22 cellular contexts compared by ENCODE assay signal in the genomic region with DNA sequence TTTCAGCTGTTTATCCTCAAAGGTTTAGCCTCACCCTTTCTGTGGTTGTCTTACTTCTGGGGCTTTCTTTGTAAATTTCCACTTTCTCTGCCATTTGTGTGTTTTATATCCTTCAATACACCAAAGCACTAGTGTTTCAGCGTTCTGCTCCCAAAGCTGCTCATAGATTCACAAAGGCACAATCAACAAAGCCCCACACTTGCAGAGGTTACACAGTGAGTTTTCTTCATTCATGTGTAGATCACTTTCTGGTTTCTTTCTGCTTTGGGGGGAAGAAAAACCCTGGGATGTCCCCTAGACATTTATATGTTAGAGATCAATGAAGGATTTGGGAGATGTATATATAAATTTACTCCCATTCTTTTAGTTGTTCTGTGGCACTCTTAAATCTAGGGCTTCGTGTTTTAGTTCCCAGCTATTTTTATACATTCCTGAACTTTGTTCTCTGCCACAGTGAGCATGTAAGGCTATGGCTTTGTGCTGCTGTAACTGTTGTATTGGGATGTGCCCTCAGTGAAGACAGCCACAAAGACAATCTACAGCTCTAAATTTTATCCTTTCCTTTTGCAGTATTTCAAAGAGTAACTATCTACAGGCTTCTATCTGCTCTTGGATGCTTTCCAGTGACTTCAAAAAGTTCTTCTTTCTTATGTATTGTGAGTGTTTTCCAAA.
A peak's percentile ranks its signal among the peaks of the same experiment; 100 is the strongest.
DNase-seq lines count a peak whose midpoint lies in the region; ATAC-seq and TF ChIP-seq lines count a peak whose summit lies in the region.
"Had no signal": no experiment of that assay in that cellular context is flagged by ENCODE, and none has a peak within 500 bp of the region (broad histone marks: within the 10 kb centered on the region; RNA-seq: fewer than 3 reads in every experiment).

No MANE protein-coding gene starts in this region.

- no peak overlapping the region for H3K23ac ChIP-seq in mesenchymal stem cell (ENCODE audit: low read length in 2 of 2)

- no peak overlapping the region for H2BK12ac ChIP-seq in mesenchymal stem cell (ENCODE audit: low read length in 2 of 2)

- H3K4me1 ChIP-seq in HCT116 (ENCODE audit: control insufficient read depth in 1 of 2, insufficient read depth in 2 of 2, low read length in 2 of 2) = no peaks in the 10 kb centered on the region
- H3K4me1 ChIP-seq in iPS-18a (ENCODE audit: control insufficient read depth, low read depth, low read length) = peaks cover 11% of the 10 kb centered on the region
- no peaks in the 10 kb centered on the region for H3K4me1 ChIP-seq in smooth muscle cell (ENCODE audit: low read depth)
- no peaks in the 10 kb centered on the region for H3K4me1 ChIP-seq in mesenchymal stem cell (ENCODE audit: control insufficient read depth, insufficient read depth, low read depth, low read length)
- H3K4me1 ChIP-seq: A549 had no signal

- no peak for DNase-seq in HCT116 (ENCODE audit: low read depth, low spot score)
- no peak for DNase-seq in WTC11 (ENCODE audit: low spot score)
- DNase-seq in smooth muscle cell (lab: John Stamatoyannopoulos, UW; ENCODE audit: unreplicated experiment) = no peak
- no peak for DNase-seq in NCI-H1105 (lab: John Stamatoyannopoulos, UW)
- no peak for DNase-seq in mesenchymal stem cell
- no peak for DNase-seq in NCI-H2227 (lab: John Stamatoyannopoulos, UW; ENCODE audit: unreplicated experiment)
- DNase-seq: CD4-positive, alpha-beta T cell; COR-L47; DMS79; HCEC 1CT; IMR-90; NCI-H1417; NCI-H1694 treated with DMSO at 0.1 percent for 48 hours; NCI-H2081 treated with DMSO at 0.1 percent for 48 hours; NCI-H2171 treated with DMSO at 0.1 percent for 48 hours; NCI-H446; NCI-H526 treated with DMSO at 0.1 percent for 48 hours; RPMI8226; SHP77 had no signal

- no peak for ATAC-seq in HCT116
- ATAC-seq in WTC11 = peak; percentile 81
- ATAC-seq: A549 had no signal

- H3K4me3 Mint-ChIP-seq in WTC11 = no peak overlapping the region
- H3K4me3 Mint-ChIP-seq: CD4-positive, alpha-beta T cell had no signal

- no peak for TF ChIP-seq POLR2A in HCT116 (IDR thresholded peaks at IDR 0.05; ENCODE audit: borderline replicate concordance, extremely low read depth, insufficient read depth, insufficient read length)

- H3K18ac ChIP-seq in mesenchymal stem cell (ENCODE audit: low read depth in 1 of 2, low read length in 2 of 2) = no peak overlapping the region

- H3K36me3 Mint-ChIP-seq in WTC11 = no peaks in the 10 kb centered on the region

- H3K4ac ChIP-seq in mesenchymal stem cell (ENCODE audit: low read depth in 1 of 2, low read length in 2 of 2) = no peak overlapping the region

- TF ChIP-seq RAD21 in HCT116 (IDR thresholded peaks at IDR 0.05; ENCODE audit: low read depth) = no peak

- intact Hi-C loops in HCT116 (cut with micrococcal nuclease) = no loop called here

- H4K91ac ChIP-seq in mesenchymal stem cell (ENCODE audit: low read length) = no peak overlapping the region

- WGBS in smooth muscle cell (ENCODE audit: low lambda C conversion rate) = 59% methylated on average over 2 of the region's 2 CpGs
- 73% methylated on average over 1 of the region's 2 CpGs for whole genome bisulfite sequencing in mesenchymal stem cell

- H2BK15ac ChIP-seq in mesenchymal stem cell (ENCODE audit: low read depth, poor library complexity, severe bottlenecking) = no peak overlapping the region

- no peaks in the 10 kb centered on the region for H3K36me3 ChIP-seq in HCT116 (ENCODE audit: control insufficient read depth in 1 of 2, insufficient read depth in 2 of 2, low read length in 2 of 2)
- no peaks in the 10 kb centered on the region for H3K36me3 ChIP-seq in iPS-18a (ENCODE audit: control insufficient read depth, low read depth, low read length)
- no peaks in the 10 kb centered on the region for H3K36me3 ChIP-seq in smooth muscle cell (ENCODE audit: low read depth)
- H3K36me3 ChIP-seq in mesenchymal stem cell (ENCODE audit: control insufficient read depth in 1 of 2, insufficient read depth in 2 of 2, low read depth in 1 of 2, low read length in 2 of 2) = no peaks in the 10 kb centered on the region

- H3K27ac ChIP-seq in HCT116 (ENCODE audit: low read depth, low read length) (no peak overlapping the region), iPS-18a (ENCODE audit: low read length) (peak overlapping the region; percentile 65), smooth muscle cell (ENCODE audit: low read depth) (no peak overlapping the region), mesenchymal stem cell (ENCODE audit: low read length, poor library complexity, severe bottlenecking) (no peak overlapping the region)
- H3K27ac ChIP-seq: A549, KMS-11 had no signal

- peak overlapping the region; percentile 63 for H3K27ac Mint-ChIP-seq in WTC11
- H3K27ac Mint-ChIP-seq: CD4-positive, alpha-beta T cell had no signal

- H3K4me1 Mint-ChIP-seq in WTC11 = peaks cover 13% of the 10 kb centered on the region

- H2BK5ac ChIP-seq in mesenchymal stem cell (ENCODE audit: low read depth, low read length, poor library complexity, severe bottlenecking) = no peak overlapping the region

- POLR2A ChIA-PET in HCT116 (lab: Charles Lee) (no interaction called here), WTC11 (lab: Charles Lee) (no interaction called here)

- no peak for TF ChIP-seq CTCF in HCT116 (IDR thresholded peaks at IDR 0.05 in 2 of 3, conservative IDR thresholded peaks at IDR 0.05 in 1 of 3; ENCODE audit: borderline replicate concordance in 1 of 3, insufficient read depth in 1 of 3, low read depth in 2 of 3, low read length in 2 of 3)
- no peak for TF ChIP-seq CTCF in WTC11 (IDR thresholded peaks at IDR 0.05)
- no peak for TF ChIP-seq CTCF in smooth muscle cell (IDR thresholded peaks at IDR 0.05; ENCODE audit: borderline replicate concordance, insufficient read depth, poor library complexity, severe bottlenecking)

- RAD21 ChIA-PET in HCT116 (lab: Charles Lee; ENCODE audit: low non-redundant PET in 1 of 2, low total read pairs in 2 of 2, uncharacterized antibody in 2 of 2, unreplicated experiment in 2 of 2) = no interaction called here

- H3K9ac ChIP-seq in HCT116 (ENCODE audit: low read length) = no peak overlapping the region
- no peak overlapping the region for H3K9ac ChIP-seq in iPS-18a (ENCODE audit: low read length)
- no peak overlapping the region for H3K9ac ChIP-seq in smooth muscle cell (ENCODE audit: low read depth)
- no peak overlapping the region for H3K9ac ChIP-seq in mesenchymal stem cell (ENCODE audit: low read length)
- H3K9ac ChIP-seq: KMS-11 had no signal

- H3K4me2 ChIP-seq in HCT116 (ENCODE audit: low read length) = no peak overlapping the region
- H3K4me2 ChIP-seq in smooth muscle cell = no peak overlapping the region
- H3K4me2 ChIP-seq in mesenchymal stem cell (ENCODE audit: low read length, poor library complexity, severe bottlenecking) = no peak overlapping the region
- H3K4me2 ChIP-seq: A549, KMS-11 had no signal

- no peaks in the 10 kb centered on the region for H3F3A ChIP-seq in smooth muscle cell (ENCODE audit: low read depth)

- H3K9me3 ChIP-seq in HCT116 (ENCODE audit: control insufficient read depth in 1 of 2, insufficient read depth in 1 of 2, low read depth in 1 of 2, low read length in 2 of 2) (no peaks in the 10 kb centered on the region), iPS-18a (ENCODE audit: control insufficient read depth, low read depth, low read length) (no peaks in the 10 kb centered on the region), smooth muscle cell (replicated peaks; ENCODE audit: low read depth) (no peaks in the 10 kb centered on the region), mesenchymal stem cell (ENCODE audit: control insufficient read depth, low read length) (peaks cover 5% of the 10 kb centered on the region)
- H3K9me3 ChIP-seq: A549 had no signal

- no peak overlapping the region for H2BK120ac ChIP-seq in mesenchymal stem cell (ENCODE audit: low read depth, low read length)

- H4K20me1 ChIP-seq in HCT116 (ENCODE audit: insufficient read depth) (no peaks in the 10 kb centered on the region), smooth muscle cell (ENCODE audit: low read depth) (no peaks in the 10 kb centered on the region)

- no TSS peak for BruUV-seq in HCT116 (replicated peaks; lab: Mats Ljungman, UMichigan)

- no peaks in the 10 kb centered on the region for H3K79me1 ChIP-seq in mesenchymal stem cell (replicated peaks; ENCODE audit: low read length, poor library complexity, severe bottlenecking)

- H3K79me2 ChIP-seq in HCT116 (ENCODE audit: insufficient read depth, low read length) (no peaks in the 10 kb centered on the region), smooth muscle cell (ENCODE audit: low read depth) (no peaks in the 10 kb centered on the region)

- no peaks in the 10 kb centered on the region for H3K27me3 Mint-ChIP-seq in WTC11 (ENCODE audit: low read depth)
- H3K27me3 Mint-ChIP-seq: CD4-positive, alpha-beta T cell had no signal

- H3K4me3 ChIP-seq in HCT116 (replicated peaks in 1 of 2; ENCODE audit: low read depth in 1 of 2, low read length in 2 of 2) = no peak overlapping the region
- no peak overlapping the region for H3K4me3 ChIP-seq in iPS-18a (ENCODE audit: low read length)
- no peak overlapping the region for H3K4me3 ChIP-seq in smooth muscle cell
- no peak overlapping the region for H3K4me3 ChIP-seq in mesenchymal stem cell (ENCODE audit: insufficient read depth in 1 of 2, low read depth in 1 of 2, low read length in 2 of 2)
- H3K4me3 ChIP-seq: A549 had no signal

- H2AFZ ChIP-seq in HCT116 (ENCODE audit: low read depth, low read length, poor library complexity, severe bottlenecking) (peak overlapping the region; percentile 62), smooth muscle cell (ENCODE audit: low read depth) (peak overlapping the region; percentile 1), mesenchymal stem cell (ENCODE audit: low read depth, low read length) (no peak overlapping the region)

- CTCF ChIA-PET in HCT116 (lab: Charles Lee) (no interaction called here), WTC11 (lab: Charles Lee) (no interaction called here)

- peaks cover under 1% of the 10 kb centered on the region for H3K9me3 Mint-ChIP-seq in WTC11

- H3K9me2 ChIP-seq in HCT116 (ENCODE audit: insufficient read depth) = no peaks in the 10 kb centered on the region

- no peak overlapping the region for H2AK5ac ChIP-seq in mesenchymal stem cell (ENCODE audit: low read length, severe bottlenecking)

- no peak overlapping the region for H4K8ac ChIP-seq in mesenchymal stem cell (ENCODE audit: low read length)

- no peak overlapping the region for H3K14ac ChIP-seq in mesenchymal stem cell (ENCODE audit: low read length in 2 of 2)

- H3K27me3 ChIP-seq in HCT116 (ENCODE audit: insufficient read depth, low read length) (no peaks in the 10 kb centered on the region), iPS-18a (ENCODE audit: control insufficient read depth, insufficient read depth, low read length) (no peaks in the 10 kb centered on the region), smooth muscle cell (ENCODE audit: low read depth) (no peaks in the 10 kb centered on the region), mesenchymal stem cell (ENCODE audit: control insufficient read depth in 1 of 2, insufficient read depth in 1 of 2, low read length in 2 of 2) (no peaks in the 10 kb centered on the region)

TF ChIP-seq in HCT116, 20 proteins besides CTCF, POLR2A, EP300 and RAD21:
- TF ChIP-seq ZNF274 (IDR thresholded peaks at IDR 0.05; ENCODE audit: low read depth, low read length) = no peak
TF ChIP-seq in HCT116: peak in this region for 0.

TF ChIP-seq in WTC11, 78 proteins besides CTCF, POLR2A, EP300 and RAD21 (continues in another document):
- TF ChIP-seq ZNF219 (CRISPR knock-in tag; IDR thresholded peaks at IDR 0.05; ENCODE audit: borderline replicate concordance) = no peak
